ENCODE assay signal across 23 cellular contexts in genomic region chr1:29017235-29017634, GRCh38.
"Had no signal": no experiment of that assay in that cellular context is flagged by ENCODE, and none has a peak within 500 bp of the region (broad histone marks: within the 10 kb centered on the region; RNA-seq: fewer than 3 reads in every experiment).

No MANE protein-coding gene starts in this region.

- H3K4me3 ChIP-seq: colonic mucosa, esophagus squamous epithelium, lung, prostate gland, right atrium auricular region, smooth muscle cell, suprapubic skin, vagina had no signal

- H3K27ac Mint-ChIP-seq: dendritic cell treated with granulocyte-macrophage colony-stimulating factor and Interleukin-4, amounts not matched to agents 40 ng/mL and 50 ng/mL, for 4 days; nephron progenitor cell; stimulated activated naive CD8-positive, alpha-beta T cell treated with anti-CD3 and anti-CD28 coated beads, Interleukin-15, amount 100 ng/mL, for 72 hours had no signal

- H3K4me1 ChIP-seq: colonic mucosa, esophagus squamous epithelium, prostate gland, right atrium auricular region, suprapubic skin, vagina had no signal

- H3K9me3 ChIP-seq: colonic mucosa, esophagus squamous epithelium, prostate gland, right atrium auricular region, suprapubic skin, vagina had no signal

- H3K27me3 Mint-ChIP-seq: dendritic cell treated with granulocyte-macrophage colony-stimulating factor and Interleukin-4, amounts not matched to agents 40 ng/mL and 50 ng/mL, for 4 days; memory B cell; stimulated activated naive CD8-positive, alpha-beta T cell treated with anti-CD3 and anti-CD28 coated beads, Interleukin-15, amount 100 ng/mL, for 72 hours had no signal

- H3K9me3 Mint-ChIP-seq: dendritic cell treated with granulocyte-macrophage colony-stimulating factor and Interleukin-4, amounts not matched to agents 40 ng/mL and 50 ng/mL, for 4 days; memory B cell; nephron progenitor cell; stimulated activated naive CD8-positive, alpha-beta T cell treated with anti-CD3 and anti-CD28 coated beads, Interleukin-15, amount 100 ng/mL, for 72 hours had no signal

- ATAC-seq: sciatic nerve; stimulated activated naive CD8-positive, alpha-beta T cell treated with anti-CD3 and anti-CD28 coated beads, Interleukin-15, amount 100 ng/mL, for 72 hours had no signal

- H3K4me3 Mint-ChIP-seq: dendritic cell treated with granulocyte-macrophage colony-stimulating factor and Interleukin-4, amounts not matched to agents 40 ng/mL and 50 ng/mL, for 4 days; memory B cell; nephron progenitor cell; stimulated activated naive CD8-positive, alpha-beta T cell treated with anti-CD3 and anti-CD28 coated beads, Interleukin-15, amount 100 ng/mL, for 72 hours had no signal

- DNase-seq: colonic mucosa; effector memory CD4-positive, alpha-beta T cell; erythroblast; esophagus squamous epithelium; hypothalamus; nephron progenitor cell; nucleus accumbens; stimulated activated CD4-positive, alpha-beta T cell treated with anti-CD3 and anti-CD28 coated beads, Interleukin-12 subunit alpha, Interleukin-12 subunit beta, amount 100 ng/mL, for 4 hours; stimulated activated CD4-positive, alpha-beta T cell treated with anti-CD3 and anti-CD28 coated beads, Interleukin-1b, Interleukin-23, amount 100 ng/mL, for 48 hours; stimulated activated CD4-positive, alpha-beta T cell treated with anti-CD3 and anti-CD28 coated beads, Interleukin-4, amount 100 ng/mL, for 1 hour; stimulated activated CD8-positive, alpha-beta memory T cell treated with anti-CD3 and anti-CD28 coated beads, Interleukin-4, amount 100 ng/mL, for 48 hours; stimulated activated naive CD4-positive, alpha-beta T cell; stimulated activated naive CD8-positive, alpha-beta T cell treated with anti-CD3 and anti-CD28 coated beads, Interleukin-15, amount 100 ng/mL, for 72 hours; trophoblast cell had no signal

- H3K27me3 ChIP-seq: colonic mucosa, esophagus squamous epithelium, right atrium auricular region, suprapubic skin, vagina had no signal

- H3K4me1 Mint-ChIP-seq: memory B cell; nephron progenitor cell; stimulated activated naive CD8-positive, alpha-beta T cell treated with anti-CD3 and anti-CD28 coated beads, Interleukin-15, amount 100 ng/mL, for 72 hours had no signal

- H3K27ac ChIP-seq: colonic mucosa, esophagus squamous epithelium, prostate gland, right atrium auricular region, suprapubic skin, vagina had no signal

- H3K36me3 ChIP-seq: colonic mucosa, prostate gland, suprapubic skin, vagina had no signal
